ENCODE assay signal across 8 cellular contexts in the genomic region with DNA sequence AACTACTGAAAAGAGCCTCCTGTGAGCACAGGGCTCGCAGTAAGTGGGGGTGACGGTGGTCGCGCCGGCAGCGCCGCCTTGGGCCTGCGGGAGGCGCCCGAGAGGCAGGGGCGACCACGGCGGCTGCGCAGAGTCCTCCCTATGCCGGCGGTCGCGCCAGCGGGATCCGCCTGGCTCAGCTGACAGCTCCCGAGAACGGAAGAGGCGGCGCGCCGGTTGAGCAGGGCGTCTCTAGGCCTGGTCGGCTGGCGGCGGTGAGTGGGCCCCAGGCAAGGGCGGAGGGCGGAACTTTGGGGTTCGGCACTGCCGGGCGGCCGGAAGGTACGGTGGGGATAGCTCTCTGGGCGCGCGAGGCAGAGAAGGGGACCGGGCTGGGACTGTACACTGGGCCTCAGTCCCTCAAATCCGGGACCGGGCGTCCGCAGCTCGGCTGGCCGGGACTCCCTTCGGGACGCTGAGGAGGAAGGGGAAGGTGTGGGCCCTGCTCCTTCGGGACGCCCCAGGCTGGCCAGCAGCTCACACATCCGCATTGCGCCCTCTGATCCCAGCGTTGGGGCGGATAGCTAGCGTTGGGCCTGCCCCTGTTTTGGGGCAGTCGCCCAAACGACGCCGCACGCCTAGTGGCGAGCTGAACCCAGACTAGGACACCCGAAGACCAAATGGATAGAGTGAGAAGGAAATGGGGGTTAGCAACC. TPM values are rescaled to one million over a fixed set of nuclear protein-coding genes. Genes with fewer than 3 reads are reported as not detected.
DNase-seq lines count a peak whose midpoint lies in the region; ATAC-seq lines count a peak whose summit lies in the region.

A gene with protein sequence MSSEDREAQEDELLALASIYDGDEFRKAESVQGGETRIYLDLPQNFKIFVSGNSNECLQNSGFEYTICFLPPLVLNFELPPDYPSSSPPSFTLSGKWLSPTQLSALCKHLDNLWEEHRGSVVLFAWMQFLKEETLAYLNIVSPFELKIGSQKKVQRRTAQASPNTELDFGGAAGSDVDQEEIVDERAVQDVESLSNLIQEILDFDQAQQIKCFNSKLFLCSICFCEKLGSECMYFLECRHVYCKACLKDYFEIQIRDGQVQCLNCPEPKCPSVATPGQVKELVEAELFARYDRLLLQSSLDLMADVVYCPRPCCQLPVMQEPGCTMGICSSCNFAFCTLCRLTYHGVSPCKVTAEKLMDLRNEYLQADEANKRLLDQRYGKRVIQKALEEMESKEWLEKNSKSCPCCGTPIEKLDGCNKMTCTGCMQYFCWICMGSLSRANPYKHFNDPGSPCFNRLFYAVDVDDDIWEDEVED (plus strand): TSS at position 192 of the 695 bp plus-strand sequence. CDS start 4,484 bp downstream, outside the sequence.

- intact Hi-C loops in CD4-positive, alpha-beta memory T cell (cut with micrococcal nuclease), result loop anchor here (1.0 to 2.0 kb wide), 4 partner anchors 46 to 304 kb away; a partner anchor contains a TSS

- H3K27ac Mint-ChIP-seq in CD4-positive, alpha-beta memory T cell, result peak within 1 kb of the TSS; percentile 97 to 99 (median 98)
- H3K27ac Mint-ChIP-seq in activated CD4-positive, alpha-beta memory T cell treated with anti-CD3 and anti-CD28 coated beads, Interleukin-2, amount 10 ng/mL, durations not matched to agents 7 days and 5 days, result peak within 1 kb of the TSS; percentile 93

- no peaks in the 10 kb centered on the region for H3K27me3 Mint-ChIP-seq in CD4-positive, alpha-beta memory T cell
- no peaks in the 10 kb centered on the region for H3K27me3 Mint-ChIP-seq in activated CD4-positive, alpha-beta memory T cell treated with anti-CD3 and anti-CD28 coated beads, Interleukin-2, amount 10 ng/mL, durations not matched to agents 7 days and 5 days

- CTCF ChIA-PET in CD4-positive, alpha-beta memory T cell (lab: Charles Lee; ENCODE audit: partially characterized antibody), result interaction anchor here (0.6 to 6.0 kb wide), 50 partner anchors 9 to 911 kb away, joined by 3 to 139 read pairs (median 4); a partner anchor contains a TSS
- CTCF ChIA-PET in activated CD4-positive, alpha-beta memory T cell treated with anti-CD3 and anti-CD28 coated beads, Interleukin-2, amount 10 ng/mL, durations not matched to agents 7 days and 5 days (lab: Charles Lee), result interaction anchor here (0.5 to 6.9 kb wide), 59 partner anchors 9 to 505 kb away, joined by 3 to 189 read pairs (median 5); a partner anchor contains a TSS

- H3K27ac ChIP-seq in CD4-positive, alpha-beta memory T cell (ENCODE audit: low read depth, low read length), result peak within 1 kb of the TSS; percentile 96

- POLR2A ChIA-PET in CD4-positive, alpha-beta memory T cell (lab: Charles Lee; ENCODE audit: partially characterized antibody), result interaction anchor here (0.5 to 3.5 kb wide), 38 partner anchors 8 to 1570 kb away, joined by 3 to 69 read pairs (median 5); a partner anchor contains a TSS
- POLR2A ChIA-PET in activated CD4-positive, alpha-beta memory T cell treated with anti-CD3 and anti-CD28 coated beads, Interleukin-2, amount 10 ng/mL, durations not matched to agents 7 days and 5 days (lab: Charles Lee), result interaction anchor here (0.7 to 3.1 kb wide), 49 partner anchors 8 to 1034 kb away, joined by 3 to 70 read pairs (median 5); a partner anchor contains a TSS

- peaks cover 23% of the 10 kb centered on the region for H3K4me1 ChIP-seq in CD4-positive, alpha-beta memory T cell (ENCODE audit: insufficient read depth, low read length)

- no peaks in the 10 kb centered on the region for H3K9me3 Mint-ChIP-seq in CD4-positive, alpha-beta memory T cell
- H3K9me3 Mint-ChIP-seq in activated CD4-positive, alpha-beta memory T cell treated with anti-CD3 and anti-CD28 coated beads, Interleukin-2, amount 10 ng/mL, durations not matched to agents 7 days and 5 days, result no peaks in the 10 kb centered on the region

- peaks cover 8% of the 10 kb centered on the region for H3K36me3 ChIP-seq in CD4-positive, alpha-beta memory T cell (ENCODE audit: insufficient read depth, low read length)

- DNase-seq in CD4-positive, alpha-beta memory T cell, result peak; percentile 92 to 94 (median 93)
- DNase-seq in NCI-H774 (lab: John Stamatoyannopoulos, UW), result peak; percentile 89
- peak; percentile 96 for DNase-seq in activated CD4-positive, alpha-beta memory T cell treated with anti-CD3 and anti-CD28 coated beads, Interleukin-2, amount 10 ng/mL, durations not matched to agents 7 days and 5 days
- DNase-seq in ecto neural progenitor cell (ENCODE audit: low spot score), result peak; percentile 96
- peak; percentile 96 to 97 for DNase-seq in lung microvascular endothelial cell (ENCODE audit: low read depth in 2 of 2)
- DNase-seq in stimulated activated CD4-positive, alpha-beta T cell treated with anti-CD3 and anti-CD28 coated beads, TNF-alpha, amount 100 ng/mL, for 48 hours (ENCODE audit: low read depth in 3 of 3), result peak; percentile 88 to 93 (median 91)

- H3K27me3 ChIP-seq in CD4-positive, alpha-beta memory T cell (ENCODE audit: insufficient read depth, low read length), result no peaks in the 10 kb centered on the region

- H3K4me1 Mint-ChIP-seq in CD4-positive, alpha-beta memory T cell, result peaks cover 20 to 42% (median 30%) of the 10 kb centered on the region in 4 donors
- H3K4me1 Mint-ChIP-seq in activated CD4-positive, alpha-beta memory T cell treated with anti-CD3 and anti-CD28 coated beads, Interleukin-2, amount 10 ng/mL, durations not matched to agents 7 days and 5 days, result peaks cover 40% of the 10 kb centered on the region

- ATAC-seq in GM19372 (IDR thresholded peaks at IDR 0.05; ENCODE audit: low read depth, unreplicated experiment) (peak; percentile 90), HG03558 (IDR thresholded peaks at IDR 0.05; ENCODE audit: extremely low read depth, unreplicated experiment) (peak; percentile 90)

- H3K4me3 ChIP-seq in CD4-positive, alpha-beta memory T cell (ENCODE audit: low read length in 2 of 2), result peak within 1 kb of the TSS; percentile 66 to 85

- peak within 1 kb of the TSS; percentile 87 to 98 (median 94) for H3K4me3 Mint-ChIP-seq in CD4-positive, alpha-beta memory T cell
- H3K4me3 Mint-ChIP-seq in activated CD4-positive, alpha-beta memory T cell treated with anti-CD3 and anti-CD28 coated beads, Interleukin-2, amount 10 ng/mL, durations not matched to agents 7 days and 5 days, result peak within 1 kb of the TSS; percentile 93

- no peaks in the 10 kb centered on the region for H3K9me3 ChIP-seq in CD4-positive, alpha-beta memory T cell (ENCODE audit: control insufficient read depth in 1 of 2, low read length in 2 of 2)

- H3K36me3 Mint-ChIP-seq in CD4-positive, alpha-beta memory T cell, result peaks cover 8 to 16% of the 10 kb centered on the region in 2 donors
- peaks cover 25% of the 10 kb centered on the region for H3K36me3 Mint-ChIP-seq in activated CD4-positive, alpha-beta memory T cell treated with anti-CD3 and anti-CD28 coated beads, Interleukin-2, amount 10 ng/mL, durations not matched to agents 7 days and 5 days (ENCODE audit: low read depth)

RNA-seq across cellular contexts. Expression of the gene that starts here (rescaled TPM):
- 10 to 100 TPM; 35.4 to 38.5 TPM for total RNA-seq in CD4-positive, alpha-beta memory T cell
- 10 to 100 TPM; 52.0 TPM for polyA plus RNA-seq in CD4-positive, alpha-beta memory T cell
- total RNA-seq in activated CD4-positive, alpha-beta memory T cell treated with anti-CD3 and anti-CD28 coated beads, Interleukin-2, amount 10 ng/mL, durations not matched to agents 7 days and 5 days, result 10 to 100 TPM; 32.5 to 35.7 TPM
- total RNA-seq in lung microvascular endothelial cell, result 37.3 and 46.6 TPM in 2 replicates

Comparison
In these comparisons a context has a peak if more than half of its experiments do, and no peak if none do; other contexts are left out.
1. Peak in every context shown above with its lines: DNase-seq, ATAC-seq, H3K4me3 ChIP-seq and H3K27ac ChIP-seq.